ENCODE assay signal across 10 cellular contexts in the genomic region with DNA sequence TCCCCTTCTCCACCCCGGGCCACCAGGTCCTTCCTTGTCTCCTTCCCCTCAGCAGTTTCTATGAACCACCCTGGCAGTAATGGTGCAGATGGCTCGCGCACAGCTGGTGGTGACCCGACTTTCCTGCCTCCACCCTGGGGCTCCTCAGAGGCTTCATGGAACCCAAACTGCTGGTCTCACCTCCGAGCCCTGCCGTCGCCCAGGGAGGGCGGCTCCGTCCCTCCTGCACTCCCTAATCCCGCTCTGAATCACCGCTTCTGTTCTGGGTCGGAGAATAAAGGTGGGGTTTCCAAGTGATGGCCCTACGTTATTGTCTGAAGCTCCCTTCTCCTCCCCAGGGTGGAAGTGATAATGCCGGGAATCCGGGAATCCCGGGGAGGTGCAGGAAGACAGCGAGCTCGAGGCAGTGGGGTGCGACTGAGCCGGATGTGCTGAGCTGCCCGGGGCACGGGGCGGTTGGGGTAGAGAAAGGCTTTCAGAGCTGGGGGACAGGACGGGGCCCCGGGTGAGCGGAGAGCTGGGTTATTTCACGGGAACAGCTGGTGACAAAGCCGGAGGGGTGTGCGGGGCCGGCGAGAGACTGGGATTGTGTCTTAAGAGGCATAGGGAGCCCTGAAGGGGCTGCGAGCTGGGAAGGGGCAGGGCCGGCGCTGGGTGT. TPM values are rescaled to one million over a fixed set of nuclear protein-coding genes. Genes with fewer than 3 reads are reported as not detected.
DNase-seq lines count a peak whose midpoint lies in the region; ATAC-seq and TF ChIP-seq lines count a peak whose summit lies in the region.
"Had no signal": no experiment of that assay in that cellular context is flagged by ENCODE, and none has a peak within 500 bp of the region (broad histone marks: within the 10 kb centered on the region; RNA-seq: fewer than 3 reads in every experiment).

No MANE protein-coding gene starts in this region.

- H3K9me3 ChIP-seq in PC-9 (ENCODE audit: insufficient read depth, low read depth) (no peaks in the 10 kb centered on the region), parathyroid adenoma (ENCODE audit: control insufficient read depth, low read length) (no peaks in the 10 kb centered on the region)

- peaks cover 24% of the 10 kb centered on the region for H3F3A ChIP-seq in PC-9 (ENCODE audit: insufficient read depth, low read depth)

- BruUV-seq in Calu3 (replicated peaks; lab: Mats Ljungman, UMichigan) (no TSS peak), PC-9 (replicated peaks; lab: Mats Ljungman, UMichigan) (no TSS peak)

- peaks cover 24% of the 10 kb centered on the region for H3K4me1 ChIP-seq in PC-9 (replicated peaks; ENCODE audit: insufficient read depth)
- peaks cover 6% of the 10 kb centered on the region for H3K4me1 ChIP-seq in parathyroid adenoma

- H3K9me3 Mint-ChIP-seq in Calu3 (ENCODE audit: low read depth, unreplicated experiment) = no peaks in the 10 kb centered on the region
- H3K9me3 Mint-ChIP-seq: activated T-helper 1 cell treated with anti-CD3 and anti-CD28 coated beads, Interleukin-12 subunit alpha, Interleukin-12 subunit beta, Interleukin-2, Interleukin-4 antibody, amounts not matched to agents 30 ng/mL and 10 ng/mL and 1 ng/mL, durations not matched to agents 14 hours and 24 hours and 36 hours had no signal

- H3K9me2 ChIP-seq in PC-9 (ENCODE audit: insufficient read depth) = no peaks in the 10 kb centered on the region

- peak overlapping the region; percentile 41 for H3K27ac Mint-ChIP-seq in Calu3 (ENCODE audit: unreplicated experiment)
- H3K27ac Mint-ChIP-seq: activated T-helper 1 cell treated with anti-CD3 and anti-CD28 coated beads, Interleukin-12 subunit alpha, Interleukin-12 subunit beta, Interleukin-2, Interleukin-4 antibody, amounts not matched to agents 30 ng/mL and 10 ng/mL and 1 ng/mL, durations not matched to agents 14 hours and 24 hours and 36 hours had no signal

- CTCF ChIA-PET in Calu3 (lab: Charles Lee) (interaction anchor here (0.6 to 1.5 kb wide), 9 partner anchors 13 to 297 kb away, joined by 3 to 7 read pairs (median 3); partner anchors contain the start of gene RUVBL2), PC-9 (lab: Charles Lee) (interaction anchor here (0.5 to 1.2 kb wide), 4 partner anchors 20 to 200 kb away, joined by 3 to 11 read pairs (median 4); no protein-coding TSS in a partner anchor)

- H3K27me3 ChIP-seq in PC-9 (ENCODE audit: insufficient read depth, low read depth) = no peaks in the 10 kb centered on the region
- H3K27me3 ChIP-seq in parathyroid adenoma (ENCODE audit: control insufficient read depth, insufficient read depth, low read length) = no peaks in the 10 kb centered on the region

- H3K4me3 ChIP-seq in PC-9 (peak overlapping the region; percentile 47), fibroblast of villous mesenchyme (ENCODE audit: low read depth, low read length) (peak overlapping the region; percentile 21), parathyroid adenoma (ENCODE audit: low read depth, low read length) (no peak overlapping the region)
- H3K4me3 ChIP-seq: GM12878 had no signal

- peak; percentile 35 for DNase-seq in Calu3
- peak in 1 of 2 experiments; percentile 27 for DNase-seq in PC-9
- DNase-seq in fibroblast of villous mesenchyme (ENCODE audit: low read depth) = no peak
- no peak for DNase-seq in NCI-H345 treated with DMSO at 0.1 percent for 48 hours (lab: John Stamatoyannopoulos, UW; ENCODE audit: unreplicated experiment)
- DNase-seq in NCI-H510A (lab: John Stamatoyannopoulos, UW) = no peak
- DNase-seq in NCI-H774 (lab: John Stamatoyannopoulos, UW) = no peak

- H3K4me1 Mint-ChIP-seq in Calu3 (ENCODE audit: low read depth, unreplicated experiment) = peaks cover 22% of the 10 kb centered on the region

- H3K9ac ChIP-seq in parathyroid adenoma = no peak overlapping the region

- H3K79me2 ChIP-seq in PC-9 (ENCODE audit: low read depth) = no peaks in the 10 kb centered on the region
- no peaks in the 10 kb centered on the region for H3K79me2 ChIP-seq in parathyroid adenoma

- no peaks in the 10 kb centered on the region for H4K20me1 ChIP-seq in PC-9 (ENCODE audit: insufficient read depth)

- peaks cover 15% of the 10 kb centered on the region for H3K36me3 Mint-ChIP-seq in Calu3 (ENCODE audit: insufficient read depth, unreplicated experiment)

- peak overlapping the region; percentile 75 for H3K4me3 Mint-ChIP-seq in Calu3 (ENCODE audit: low read depth, unreplicated experiment)
- H3K4me3 Mint-ChIP-seq: activated T-helper 1 cell treated with anti-CD3 and anti-CD28 coated beads, Interleukin-12 subunit alpha, Interleukin-12 subunit beta, Interleukin-2, Interleukin-4 antibody, amounts not matched to agents 30 ng/mL and 10 ng/mL and 1 ng/mL, durations not matched to agents 14 hours and 24 hours and 36 hours had no signal

- H3K27me3 Mint-ChIP-seq in Calu3 (ENCODE audit: unreplicated experiment) = no peaks in the 10 kb centered on the region

- H3K36me3 ChIP-seq in PC-9 (ENCODE audit: low read depth) (no peaks in the 10 kb centered on the region), parathyroid adenoma (ENCODE audit: control insufficient read depth, insufficient read depth, low read length) (no peaks in the 10 kb centered on the region)

- H3K27ac ChIP-seq in PC-9 = no peak overlapping the region
- peak overlapping the region; percentile 37 for H3K27ac ChIP-seq in parathyroid adenoma

- POLR2A ChIA-PET in PC-9 (lab: Charles Lee; ENCODE audit: unreplicated experiment) = interaction anchor here (0.6 kb wide), 4 partner anchors 9 to 425 kb away, joined by 3 to 11 read pairs (median 6); no protein-coding TSS in a partner anchor

- TF ChIP-seq CTCF in Calu3 (IDR thresholded peaks at IDR 0.05; ENCODE audit: unreplicated experiment) (no peak), PC-9 (conservative IDR thresholded peaks at IDR 0.05) (no peak), fibroblast of villous mesenchyme (IDR thresholded peaks at IDR 0.05; ENCODE audit: insufficient read depth, low read depth, low read length) (no peak), parathyroid adenoma (IDR thresholded peaks at IDR 0.05) (no peak)

- intact Hi-C loops in Calu3 (cut with micrococcal nuclease; ENCODE audit: unreplicated experiment) (no loop called here), PC-9 (cut with micrococcal nuclease; ENCODE audit: unreplicated experiment) (loop anchor here (2.0 kb wide), 1 partner anchor 18 kb away; no protein-coding TSS in a partner anchor)

- H2AFZ ChIP-seq in PC-9 (peak overlapping the region; percentile 63; the same call in 1 of the 2 replicates), parathyroid adenoma (peak overlapping the region; percentile 75)

- no peak for ATAC-seq in GM21381 (IDR thresholded peaks at IDR 0.05; ENCODE audit: unreplicated experiment)
- ATAC-seq: GM12878 had no signal

- H3K4me2 ChIP-seq in PC-9 (peak overlapping the region; percentile 83), parathyroid adenoma (ENCODE audit: low read length) (peak overlapping the region; percentile 20)

RNA-seq across cellular contexts. Expression of gene FUT2, which starts 0.7 kb away (rescaled TPM):
- 8.7 and 10.4 TPM in 2 replicates for total RNA-seq in Calu3 (2022)
- total RNA-seq in PC-9 (2021) = 8.7 and 9.6 TPM in 2 replicates
- total RNA-seq in fibroblast of villous mesenchyme = not detected in 2 replicates
- total RNA-seq: activated T-helper 1 cell treated with anti-CD3 and anti-CD28 coated beads, Interleukin-12 subunit alpha, Interleukin-12 subunit beta, Interleukin-2, Interleukin-4 antibody, amounts not matched to agents 30 ng/mL and 10 ng/mL and 1 ng/mL, durations not matched to agents 14 hours and 24 hours and 36 hours; GM12878 had no signal

RNA-seq across cellular contexts. Expression of gene MAMSTR, which starts 23.0 kb away (rescaled TPM):
- total RNA-seq in Calu3 (2022) (1.7 TPM in 2 replicates), PC-9 (2021) (2.6 and 3.9 TPM in 2 replicates), fibroblast of villous mesenchyme (1.7 and 2.3 TPM in 2 replicates)

RNA-seq across cellular contexts. Expression of gene NTN5, which starts 23.7 kb away (rescaled TPM):
- total RNA-seq in Calu3 (2022) = 0.57 and 0.66 TPM in 2 replicates
- 2.9 and 7.4 TPM in 2 replicates for total RNA-seq in PC-9 (2021)
- total RNA-seq in fibroblast of villous mesenchyme = under 0.01 TPM in 1 of 2 replicates, not detected in the other
- total RNA-seq: GM12878 had no signal

RNA-seq across cellular contexts. Expression of gene RASIP1, which starts 43.9 kb away (rescaled TPM):
- total RNA-seq in Calu3 (2022) (0.09 and 0.29 TPM in 2 replicates), PC-9 (2021) (1.3 and 1.4 TPM in 2 replicates), fibroblast of villous mesenchyme (0.97 and 2.6 TPM in 2 replicates)

RNA-seq across cellular contexts. Expression of gene IZUMO1, which starts 50.2 kb away (rescaled TPM):
- total RNA-seq in Calu3 (2022) (0.31 and 0.42 TPM in 2 replicates), PC-9 (2021) (2.2 and 3.0 TPM in 2 replicates), fibroblast of villous mesenchyme (under 0.01 TPM in 1 of 2 replicates, not detected in the other)
- total RNA-seq: activated T-helper 1 cell treated with anti-CD3 and anti-CD28 coated beads, Interleukin-12 subunit alpha, Interleukin-12 subunit beta, Interleukin-2, Interleukin-4 antibody, amounts not matched to agents 30 ng/mL and 10 ng/mL and 1 ng/mL, durations not matched to agents 14 hours and 24 hours and 36 hours; GM12878 had no signal
